In the genomic region with DNA sequence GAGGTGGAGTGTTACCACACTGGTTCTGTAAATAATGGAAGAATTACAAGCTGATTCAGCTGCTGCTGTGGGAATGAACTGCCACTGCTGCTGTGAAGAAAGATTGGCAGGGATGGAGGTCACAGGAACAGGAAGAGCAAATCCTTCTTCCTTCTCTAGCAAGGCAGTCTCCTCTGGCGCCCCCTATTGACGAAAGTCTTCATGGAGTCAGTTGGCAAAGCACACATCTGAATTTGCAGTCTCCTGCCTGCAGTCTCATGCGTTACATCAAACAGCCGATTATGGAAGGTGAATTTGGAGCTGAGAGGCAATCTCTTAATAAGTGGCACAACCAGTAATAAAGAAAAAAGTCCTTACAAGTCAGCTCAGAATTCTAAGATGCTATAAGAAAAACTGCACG, we compare ENCODE assay signal across 1 cellular context.
TF ChIP-seq lines count a peak whose summit lies in the region.

No MANE protein-coding gene starts in this region.

TF ChIP-seq in H1, 55 proteins besides CTCF, POLR2A, EP300 and RAD21 (continued from another document):
- TF ChIP-seq TBP (IDR thresholded peaks at IDR 0.05; ENCODE audit: low read depth, low read length) (no peak), BACH1 (IDR thresholded peaks at IDR 0.05; ENCODE audit: low read length) (no peak), RXRA (IDR thresholded peaks at IDR 0.05; ENCODE audit: insufficient read depth, low read depth, low read length) (0 out of 2 replicates have a peak, but pooled peaks have one; percentile 16), CEBPB (IDR thresholded peaks at IDR 0.05; ENCODE audit: low read depth, low read length) (0 out of 2 replicates have a peak, but pooled peaks have one; percentile 15)
- TF ChIP-seq, protein P1, sequence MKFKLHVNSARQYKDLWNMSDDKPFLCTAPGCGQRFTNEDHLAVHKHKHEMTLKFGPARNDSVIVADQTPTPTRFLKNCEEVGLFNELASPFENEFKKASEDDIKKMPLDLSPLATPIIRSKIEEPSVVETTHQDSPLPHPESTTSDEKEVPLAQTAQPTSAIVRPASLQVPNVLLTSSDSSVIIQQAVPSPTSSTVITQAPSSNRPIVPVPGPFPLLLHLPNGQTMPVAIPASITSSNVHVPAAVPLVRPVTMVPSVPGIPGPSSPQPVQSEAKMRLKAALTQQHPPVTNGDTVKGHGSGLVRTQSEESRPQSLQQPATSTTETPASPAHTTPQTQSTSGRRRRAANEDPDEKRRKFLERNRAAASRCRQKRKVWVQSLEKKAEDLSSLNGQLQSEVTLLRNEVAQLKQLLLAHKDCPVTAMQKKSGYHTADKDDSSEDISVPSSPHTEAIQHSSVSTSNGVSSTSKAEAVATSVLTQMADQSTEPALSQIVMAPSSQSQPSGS (IDR thresholded peaks at IDR 0.05; ENCODE audit: low read length): no peak
